1 cellular context compared by ENCODE assay signal in the genomic region with DNA sequence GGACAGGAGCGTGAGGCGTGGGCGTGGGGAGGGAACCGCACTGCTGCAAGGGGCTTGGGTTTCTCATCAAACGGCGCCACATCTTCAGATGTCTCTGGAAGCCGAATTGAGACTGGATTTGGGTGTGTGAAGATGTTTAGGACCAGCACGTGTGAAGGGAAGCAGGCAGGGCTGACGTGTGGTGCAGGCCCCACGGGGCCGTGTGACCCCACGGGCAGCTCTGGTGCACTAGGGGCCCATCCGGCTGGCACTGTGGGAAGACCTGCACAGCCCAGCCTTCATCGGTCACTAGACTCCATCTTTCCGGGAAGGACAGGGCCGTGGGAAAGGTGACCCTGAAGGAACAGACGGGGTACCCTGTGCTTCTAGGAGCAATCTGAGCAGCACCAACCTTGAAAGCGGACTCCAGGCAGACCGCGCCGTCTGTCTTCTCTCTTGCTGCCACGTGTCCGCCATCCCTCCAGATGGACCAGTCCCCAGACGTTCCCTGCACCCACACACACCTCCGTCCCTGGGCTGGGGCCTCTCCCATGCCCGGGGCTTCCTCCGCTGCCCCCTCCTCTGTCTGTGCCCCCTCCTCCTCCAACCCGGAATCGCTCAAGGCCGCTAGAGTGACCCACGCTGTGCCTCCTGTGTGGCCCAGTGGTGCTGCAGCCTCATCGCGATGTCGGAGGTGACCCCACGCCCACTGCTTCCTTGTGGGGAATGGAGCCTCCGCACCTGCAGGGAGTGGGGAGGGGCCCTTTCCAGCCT.
TF ChIP-seq lines count a peak whose summit lies in the region.

No MANE protein-coding gene starts in this region.

TF ChIP-seq in H1, 55 proteins besides CTCF, POLR2A, EP300 and RAD21:
- TF ChIP-seq JUND (IDR thresholded peaks at IDR 0.05; ENCODE audit: low read length) (no peak), RXRA (IDR thresholded peaks at IDR 0.05; ENCODE audit: insufficient read depth, low read depth, low read length) (no peak), SP4 (IDR thresholded peaks at IDR 0.05; ENCODE audit: low read length) (no peak), FOSL1 (IDR thresholded peaks at IDR 0.05; ENCODE audit: insufficient read depth, low read depth, low read length) (no peak), SAP30 (IDR thresholded peaks at IDR 0.05; ENCODE audit: insufficient read depth, insufficient replicate concordance, low read length) (no peak), SP2 (IDR thresholded peaks at IDR 0.05; ENCODE audit: low read length) (no peak), BCL11A (IDR thresholded peaks at IDR 0.05; ENCODE audit: low read depth in 2 of 2, low read length in 2 of 2) (no peak), CEBPB (IDR thresholded peaks at IDR 0.05; ENCODE audit: low read depth, low read length) (no peak), MAFK (IDR thresholded peaks at IDR 0.05; ENCODE audit: low read depth, low read length) (no peak), CHD1 (IDR thresholded peaks at IDR 0.05; ENCODE audit: low read depth, low read length) (no peak), HDAC6 (IDR thresholded peaks at IDR 0.05; ENCODE audit: low read depth, low read length) (no peak), GTF2F1 (IDR thresholded peaks at IDR 0.05; ENCODE audit: borderline replicate concordance, low read depth, low read length) (no peak)
- TF ChIP-seq, protein P1, sequence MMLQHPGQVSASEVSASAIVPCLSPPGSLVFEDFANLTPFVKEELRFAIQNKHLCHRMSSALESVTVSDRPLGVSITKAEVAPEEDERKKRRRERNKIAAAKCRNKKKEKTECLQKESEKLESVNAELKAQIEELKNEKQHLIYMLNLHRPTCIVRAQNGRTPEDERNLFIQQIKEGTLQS (IDR thresholded peaks at IDR 0.05; ENCODE audit: insufficient read depth, low read depth, low read length), result no peak
TF ChIP-seq in H1: peak in this region for 0.
